In genomic region chr11:865512-866430, GRCh38 we compare ENCODE assay signal across 1 cellular context.
TF ChIP-seq lines count a peak whose summit lies in the region.

No MANE protein-coding gene starts in this region.

TF ChIP-seq in HepG2, 621 proteins besides CTCF, POLR2A, EP300 and RAD21:
- TF ChIP-seq ZBTB38 (CRISPR knock-in tag; IDR thresholded peaks at IDR 0.05), result peak; percentile 17; the same call in 1 of the 2 replicates
- peak; percentile 88 for TF ChIP-seq AGO2 (optimal IDR thresholded peaks at IDR 0.05; ENCODE audit: low read depth, low read length)
- TF ChIP-seq PATZ1 (CRISPR knock-in tag; IDR thresholded peaks at IDR 0.05), result peak; percentile 48; the same call in 1 of the 2 replicates
- TF ChIP-seq SRF (IDR thresholded peaks at IDR 0.05; ENCODE audit: low read depth, low read length), result no peak
- TF ChIP-seq, protein P1, sequence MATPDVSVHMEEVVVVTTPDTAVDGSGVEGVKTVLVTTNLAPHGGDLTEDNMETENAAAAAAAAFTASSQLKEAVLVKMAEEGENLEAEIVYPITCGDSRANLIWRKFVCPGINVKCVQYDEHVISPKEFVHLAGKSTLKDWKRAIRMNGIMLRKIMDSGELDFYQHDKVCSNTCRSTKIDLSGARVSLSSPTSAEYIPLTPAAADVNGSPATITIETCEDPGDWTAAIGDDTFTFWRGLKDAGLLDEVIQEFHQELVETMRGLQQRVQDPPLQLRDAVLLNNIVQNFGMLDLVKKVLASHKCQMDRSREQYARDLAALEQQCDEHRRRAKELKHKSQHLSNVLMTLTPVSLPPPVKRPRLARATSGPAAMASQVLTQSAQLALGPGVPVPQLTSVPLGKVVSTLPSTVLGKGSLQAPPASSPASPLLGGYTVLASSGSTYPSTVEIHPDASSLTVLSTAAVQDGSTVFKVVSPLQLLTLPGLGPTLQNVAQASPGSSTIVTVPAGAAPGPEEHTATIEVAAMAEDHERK (CRISPR knock-in tag; IDR thresholded peaks at IDR 0.05; ENCODE audit: low read depth), result no peak
- no peak for TF ChIP-seq PTBP1 (IDR thresholded peaks at IDR 0.05; ENCODE audit: low read depth, low read length, poor library complexity, severe bottlenecking)
- TF ChIP-seq AGO1 (IDR thresholded peaks at IDR 0.05; ENCODE audit: low read depth, low read length, poor library complexity, severe bottlenecking), result peak; percentile 49
- peak; percentile 78; the same call in 1 of the 2 replicates for TF ChIP-seq AKAP8 (CRISPR knock-in tag; IDR thresholded peaks at IDR 0.05)
- TF ChIP-seq DZIP1 (CRISPR knock-in tag; IDR thresholded peaks at IDR 0.05), result no peak
